Comparison of ENCODE assay signal across 21 cellular contexts in the genomic region with DNA sequence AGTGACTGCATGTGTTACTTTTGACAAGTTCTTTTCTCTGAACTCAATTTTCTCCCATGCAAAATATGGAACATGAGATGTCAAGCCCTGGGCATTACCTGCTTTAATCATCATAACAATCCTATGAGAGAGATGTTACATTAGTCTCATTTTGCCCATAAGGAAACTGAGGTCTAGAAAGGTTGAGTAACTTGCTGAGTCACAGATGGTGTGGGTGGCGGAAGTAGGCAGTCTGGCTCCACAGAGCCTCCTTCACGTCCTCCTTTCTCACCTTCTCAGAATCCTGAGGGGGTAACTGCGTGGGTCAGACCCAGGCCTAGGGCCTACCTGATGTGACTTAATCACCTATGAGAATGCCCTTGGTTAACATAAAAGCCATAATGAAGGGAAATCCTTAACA. TPM values are rescaled to one million over a fixed set of nuclear protein-coding genes. Genes with fewer than 3 reads are reported as not detected.
DNase-seq lines count a peak whose midpoint lies in the region; ATAC-seq, FAIRE-seq and TF ChIP-seq lines count a peak whose summit lies in the region.
"Had no signal": no experiment of that assay in that cellular context is flagged by ENCODE, and none has a peak within 500 bp of the region (broad histone marks: within the 10 kb centered on the region; RNA-seq: fewer than 3 reads in every experiment).

No MANE protein-coding gene starts in this region.

- no peak for TF ChIP-seq CTCF in H9 (conservative IDR thresholded peaks at IDR 0.05)
- no peak for TF ChIP-seq CTCF in keratinocyte (optimal IDR thresholded peaks at IDR 0.05 in 1 of 3, IDR thresholded peaks at IDR 0.05 in 1 of 3, conservative IDR thresholded peaks at IDR 0.05 in 1 of 3; ENCODE audit: extremely low read depth in 1 of 3, insufficient read depth in 2 of 3, low read length in 3 of 3)
- TF ChIP-seq CTCF in right lobe of liver (IDR thresholded peaks at IDR 0.05): no peak
- no peak for TF ChIP-seq CTCF in GM13977 (IDR thresholded peaks at IDR 0.05; ENCODE audit: extremely low read depth, insufficient read depth, missing control alignments)

- peak overlapping the region in 2 of 3 experiments; percentile 20 to 41; a peak in 1 of 7 replicates for H3K27ac Mint-ChIP-seq in H9
- H3K27ac Mint-ChIP-seq: type B pancreatic cell had no signal

- no peak overlapping the region for H2BK12ac ChIP-seq in H9 (ENCODE audit: insufficient read length, low read depth, low read length)

- peaks cover 0 to 4% (median 3%) of the 10 kb centered on the region in 3 experiments; a peak in 3 of 7 replicates for H3K36me3 Mint-ChIP-seq in H9 (ENCODE audit: insufficient read depth in 1 of 3, low read depth in 3 of 3)

- H3K9me1 ChIP-seq in keratinocyte (ENCODE audit: control insufficient read depth, extremely low read depth, insufficient read depth, low read length): no peaks in the 10 kb centered on the region

- H3K4me3 ChIP-seq in BLaER1 treated with 17β-estradiol and CSF1 and Interleukin-3, amounts not matched to agents 10 nM and 100 nM: no peak overlapping the region
- H3K4me3 ChIP-seq in keratinocyte (ENCODE audit: control insufficient read depth in 2 of 3, extremely low read depth in 1 of 3, insufficient read depth in 2 of 3, low read depth in 1 of 3, low read length in 3 of 3) (no peak overlapping the region), right lobe of liver (no peak overlapping the region)
- H3K4me3 ChIP-seq: body of pancreas had no signal

- H3K4me1 Mint-ChIP-seq in H9: peaks cover 5 to 8% of the 10 kb centered on the region in 2 experiments; a peak in 1 of 4 replicates

- peak overlapping the region in 9 of 11 experiments; percentile 24 to 75 (median 61); a peak in 17 of 22 replicates for H3K4me2 ChIP-seq in BLaER1 treated with 17β-estradiol and CSF1 and Interleukin-3, amounts not matched to agents 10 nM and 100 nM
- H3K4me2 ChIP-seq in H9 (ENCODE audit: insufficient read depth, insufficient read length, low read length): no peak overlapping the region
- no peak overlapping the region for H3K4me2 ChIP-seq in keratinocyte (ENCODE audit: control insufficient read depth, extremely low read depth, insufficient read depth, low read depth, low read length)

- no peaks in the 10 kb centered on the region for H3K9me3 ChIP-seq in BLaER1 treated with 17β-estradiol and CSF1 and Interleukin-3, amounts not matched to agents 10 nM and 100 nM (replicated peaks in 1 of 11)
- no peaks in the 10 kb centered on the region for H3K9me3 ChIP-seq in H9 (ENCODE audit: control insufficient read depth, low read depth, low read length)
- no peaks in the 10 kb centered on the region for H3K9me3 ChIP-seq in keratinocyte (ENCODE audit: control insufficient read depth, low read depth, low read length)
- no peaks in the 10 kb centered on the region for H3K9me3 ChIP-seq in right lobe of liver
- H3K9me3 ChIP-seq: body of pancreas had no signal

- no peaks in the 10 kb centered on the region for H3K27me3 ChIP-seq in BLaER1 treated with 17β-estradiol and CSF1 and Interleukin-3, amounts not matched to agents 10 nM and 100 nM
- H3K27me3 ChIP-seq in H9 (ENCODE audit: insufficient read depth, low read length): no peaks in the 10 kb centered on the region
- H3K27me3 ChIP-seq in keratinocyte (ENCODE audit: control insufficient read depth, extremely low read depth, insufficient read depth, low read length): no peaks in the 10 kb centered on the region
- H3K27me3 ChIP-seq in right lobe of liver: no peaks in the 10 kb centered on the region
- H3K27me3 ChIP-seq: body of pancreas had no signal

- H3T11ph ChIP-seq in H9 (ENCODE audit: low read length): no peak overlapping the region

- no peak overlapping the region for H3K9ac ChIP-seq in BLaER1 treated with 17β-estradiol and CSF1 and Interleukin-3, amounts not matched to agents 10 nM and 100 nM
- H3K9ac ChIP-seq in H9 (ENCODE audit: extremely low read depth, insufficient read length, low read length) (no peak overlapping the region), keratinocyte (ENCODE audit: control insufficient read depth, extremely low read depth, insufficient read depth, low read length) (no peak overlapping the region)
- H3K9ac ChIP-seq: parathyroid adenoma had no signal

- H2AFZ ChIP-seq in H9 (ENCODE audit: low read length) (no peak overlapping the region), keratinocyte (ENCODE audit: control insufficient read depth, low read length) (peak overlapping the region; percentile 28)
- H2AFZ ChIP-seq: parathyroid adenoma had no signal

- in situ Hi-C loops in GM13977 (cut with MboI; ENCODE audit: low pct_unique_long_range_greater_than_20kb, low sequenced_read_pairs, unreplicated experiment): no loop called here

- H3K79me1 ChIP-seq in H9 (ENCODE audit: insufficient read depth, low read depth, low read length, poor library complexity, severe bottlenecking): no peaks in the 10 kb centered on the region

- no peak overlapping the region for H3K23ac ChIP-seq in H9 (ENCODE audit: insufficient read length, low read depth, low read length)

- no peak overlapping the region for H4K5ac ChIP-seq in H9 (ENCODE audit: insufficient read length, low read depth, low read length)

- no peak overlapping the region for H3K18ac ChIP-seq in H9 (ENCODE audit: insufficient read length, low read depth, low read length)

- no peak for TF ChIP-seq POLR2A in right lobe of liver (IDR thresholded peaks at IDR 0.05)

- H3K79me2 ChIP-seq in H9 (ENCODE audit: insufficient read depth, low read length): no peaks in the 10 kb centered on the region
- H3K79me2 ChIP-seq in keratinocyte (ENCODE audit: control insufficient read depth, insufficient read depth, low read length): no peaks in the 10 kb centered on the region
- H3K79me2 ChIP-seq: parathyroid adenoma had no signal

- peaks cover 0 to 35% (median 15%) of the 10 kb centered on the region in 10 experiments; a peak in 17 of 20 replicates for H3K4me1 ChIP-seq in BLaER1 treated with 17β-estradiol and CSF1 and Interleukin-3, amounts not matched to agents 10 nM and 100 nM
- H3K4me1 ChIP-seq in H9 (ENCODE audit: insufficient read depth, low read length) (no peaks in the 10 kb centered on the region; the same call in 1 of the 2 replicates), keratinocyte (ENCODE audit: control insufficient read depth, extremely low read depth, insufficient read depth, low read length) (peaks cover 7% of the 10 kb centered on the region), right lobe of liver (no peaks in the 10 kb centered on the region)
- H3K4me1 ChIP-seq: body of pancreas had no signal

- H3K56ac ChIP-seq in H9 (ENCODE audit: insufficient read length, low read depth, low read length): no peak overlapping the region

- H4K91ac ChIP-seq in H9 (ENCODE audit: insufficient read length, low read depth, low read length): no peak overlapping the region

- no peak overlapping the region for H2BK120ac ChIP-seq in H9 (ENCODE audit: low read depth, low read length, poor library complexity, severe bottlenecking)

- peak; percentile 56 for FAIRE-seq in keratinocyte (lab: Jason Lieb, UNC)
- FAIRE-seq: H54, islet of Langerhans had no signal

- H3K27ac ChIP-seq in BLaER1 treated with 17β-estradiol and CSF1 and Interleukin-3, amounts not matched to agents 10 nM and 100 nM: peak overlapping the region in 5 of 11 experiments; percentile 10 to 52 (median 43); a peak in 7 of 22 replicates
- no peak overlapping the region for H3K27ac ChIP-seq in H9 (ENCODE audit: insufficient read length, low read depth, low read length)
- H3K27ac ChIP-seq in keratinocyte (ENCODE audit: control insufficient read depth, insufficient read depth, low read length): no peak overlapping the region
- no peak overlapping the region for H3K27ac ChIP-seq in right lobe of liver
- H3K27ac ChIP-seq: body of pancreas, parathyroid adenoma had no signal

- no peak overlapping the region for H2BK5ac ChIP-seq in H9 (ENCODE audit: insufficient read length, low read length)

- H3K14ac ChIP-seq in H9 (ENCODE audit: insufficient read depth, low read length): no peak overlapping the region

- H3K4me3 Mint-ChIP-seq in H9: no peak overlapping the region
- H3K4me3 Mint-ChIP-seq: CD14-positive monocyte, type B pancreatic cell had no signal

- no CpG with 5 or more reads among the region's 3 CpGs for WGBS in H9 (ENCODE audit: extremely low coverage, insufficient read length, low lambda C conversion rate)
- WGBS in right lobe of liver (ENCODE audit: insufficient coverage, low coverage, low lambda C conversion rate, missing lambda C conversion rate): 61% methylated on average over 3 of the region's 3 CpGs

- H3K23me2 ChIP-seq in H9 (ENCODE audit: insufficient read length, low read depth, low read length, poor library complexity, severe bottlenecking): no peaks in the 10 kb centered on the region

- no peaks in the 10 kb centered on the region for H4K20me1 ChIP-seq in BLaER1 treated with 17β-estradiol and CSF1 and Interleukin-3, amounts not matched to agents 10 nM and 100 nM
- H4K20me1 ChIP-seq in H9 (ENCODE audit: control insufficient read depth, insufficient read depth, insufficient read length): no peaks in the 10 kb centered on the region
- H4K20me1 ChIP-seq in keratinocyte (ENCODE audit: control insufficient read depth, extremely low read depth, insufficient read depth, low read length): no peaks in the 10 kb centered on the region

- H3K4ac ChIP-seq in H9 (ENCODE audit: low read depth, low read length): no peak overlapping the region

- dilution Hi-C loops in keratinocyte (cut with MboI; ENCODE audit: extremely low pct_ligation_motif_present, low sequenced_read_pairs): no loop called here

- no peaks in the 10 kb centered on the region for H3K36me3 ChIP-seq in BLaER1 treated with 17β-estradiol and CSF1 and Interleukin-3, amounts not matched to agents 10 nM and 100 nM
- no peaks in the 10 kb centered on the region for H3K36me3 ChIP-seq in keratinocyte (ENCODE audit: control insufficient read depth in 2 of 2, extremely low read depth in 1 of 2, insufficient read depth in 2 of 2, low read length in 2 of 2)
- H3K36me3 ChIP-seq in right lobe of liver: no peaks in the 10 kb centered on the region

- H3K27me3 Mint-ChIP-seq in H9 (ENCODE audit: low read depth): no peaks in the 10 kb centered on the region; the same call in none of the 2 replicates
- H3K27me3 Mint-ChIP-seq: type B pancreatic cell had no signal

- DNase-seq in H9: no peak
- peak; percentile 47 for DNase-seq in amniotic epithelial cell (ENCODE audit: low read depth)
- no peak for DNase-seq in keratinocyte (ENCODE audit: low read depth, low spot score)
- DNase-seq in HT-29 (ENCODE audit: low spot score): no peak
- no peak for DNase-seq in NCI-H1105 (lab: John Stamatoyannopoulos, UW)
- DNase-seq in right lobe of liver: no peak
- DNase-seq in GM13977 (ENCODE audit: low spot score): no peak
- DNase-seq: body of pancreas; DMS79 treated with DMSO at 0.1 percent for 48 hours; effector CD4-positive, alpha-beta T cell; foreskin fibroblast; NCI-H2081; stimulated activated CD8-positive, alpha-beta memory T cell treated with anti-CD3 and anti-CD28 coated beads, Interleukin-4, amount 100 ng/mL, for 48 hours; T-helper 9 cell had no signal

- H3K9me3 Mint-ChIP-seq in H9: no peaks in the 10 kb centered on the region
- H3K9me3 Mint-ChIP-seq: type B pancreatic cell had no signal

- intact Hi-C loops in right lobe of liver (cut with DNase I): no loop called here

- H2AK5ac ChIP-seq in H9 (ENCODE audit: insufficient read length, low read length): no peak overlapping the region

- H4K8ac ChIP-seq in H9 (replicated peaks; ENCODE audit: insufficient read length, low read depth, low read length): no peak overlapping the region

- no peak overlapping the region for H2BK20ac ChIP-seq in H9 (ENCODE audit: low read depth, low read length, poor library complexity, severe bottlenecking)

- no peak overlapping the region for H2BK15ac ChIP-seq in H9 (ENCODE audit: low read depth, low read length)

- no peak for ATAC-seq in right lobe of liver
- ATAC-seq: body of pancreas had no signal

RNA-seq across cellular contexts. Expression of a gene that starts 50.7 kb away (rescaled TPM):
- 16.1 TPM in 2 replicates for total RNA-seq in H9 (2021)
- 2.0 to 10.2 TPM (median 3.7 TPM) in 3 replicates for polyA plus RNA-seq in keratinocyte
- 3.0 TPM for polyA plus RNA-seq in keratinocyte (2011; ENCODE audit: low read depth)
- polyA plus RNA-seq in keratinocyte (2011; cell fraction: cytosol; rRNA removed): 4.3 and 5.9 TPM in 2 replicates
- polyA plus RNA-seq in keratinocyte (2011; cell fraction: nucleus; rRNA removed): 8.0 and 8.2 TPM in 2 replicates
- polyA plus RNA-seq in keratinocyte (2012; ENCODE audit: low replicate concordance): 1.6 TPM in 2 replicates
- polyA minus RNA-seq in keratinocyte: 2.3 to 26.2 TPM (median 8.7 TPM) in 3 replicates
- polyA minus RNA-seq in keratinocyte (2011; cell fraction: cytosol; rRNA and poly(A)+ RNA removed): 9.0 TPM
- polyA minus RNA-seq in keratinocyte (2011; cell fraction: nucleus; rRNA and poly(A)+ RNA removed): 15.1 and 26.4 TPM in 2 replicates
- 0.23 and 0.38 TPM in 2 replicates for total RNA-seq in HT-29 (2014; rRNA removed; shearing (Covaris generic))
- total RNA-seq in right lobe of liver: 1 to 10 TPM; 3.0 to 4.2 (median 3.5) TPM
- total RNA-seq: activated CD8-positive, alpha-beta memory T cell treated with anti-CD3 and anti-CD28 coated beads for 36 hours had no signal

Comparison
In these comparisons a context has a peak if more than half of its experiments do, and no peak if none do; other contexts are left out.
1. H3K4me2 ChIP-seq: peak in BLaER1 treated with 17β-estradiol and CSF1 and Interleukin-3, amounts not matched to agents 10 nM and 100 nM (9 of 11); none in H9 (single experiment) and keratinocyte (single experiment).